Comparison of ENCODE assay signal across 28 cellular contexts in genomic region chr1:10573446-10573845, GRCh38.
"Had no signal": no experiment of that assay in that cellular context is flagged by ENCODE, and none has a peak within 500 bp of the region (broad histone marks: within the 10 kb centered on the region; RNA-seq: fewer than 3 reads in every experiment).

No MANE protein-coding gene starts in this region.

- H3K27me3 Mint-ChIP-seq: activated CD4-positive, alpha-beta T cell treated with anti-CD3 and anti-CD28 coated beads, Interleukin-2, amount 10 ng/mL, durations not matched to agents 24 days and 14 days; effector memory CD8-positive, alpha-beta T cell; naive B cell; stimulated activated memory B cell treated with anti-CD40 and anti-IgM and Interleukin-4, amounts not matched to agents 10 μg/mL and 1 μg/mL and 100 μg/mL, for 72 hours; type B pancreatic cell had no signal

- DNase-seq: activated CD4-positive, alpha-beta T cell treated with anti-CD3 and anti-CD28 coated beads, Interleukin-2, amount 10 ng/mL, durations not matched to agents 24 days and 14 days; activated CD8-positive, alpha-beta T cell treated with anti-CD3 and anti-CD28 coated beads, Interleukin-2, amount 10 ng/mL, durations not matched to agents 7 days and 5 days; activated gamma-delta T cell; activated naive CD4-positive, alpha-beta T cell treated with anti-CD3 and anti-CD28 coated beads, Interleukin-2, amount 50 U/mL, for 16 hours; anterior cingulate cortex; central memory CD4-positive, alpha-beta T cell; colonic mucosa; dorsolateral prefrontal cortex; effector memory CD8-positive, alpha-beta T cell; heart right ventricle; kidney; lower lobe of right lung; mesendoderm; mucosa of descending colon; naive B cell; nucleus accumbens; stimulated activated CD4-positive, alpha-beta T cell treated with anti-CD3 and anti-CD28 coated beads, Interleukin-15, amount 100 ng/mL, for 24 hours; testis had no signal

- H3K27ac Mint-ChIP-seq: activated CD4-positive, alpha-beta T cell treated with anti-CD3 and anti-CD28 coated beads, Interleukin-2, amount 10 ng/mL, durations not matched to agents 24 days and 14 days; activated CD8-positive, alpha-beta T cell treated with anti-CD3 and anti-CD28 coated beads, Interleukin-2, amount 10 ng/mL, durations not matched to agents 7 days and 5 days; activated T-helper 1 cell treated with anti-CD3 and anti-CD28 coated beads, Interleukin-12 subunit alpha, Interleukin-12 subunit beta, Interleukin-2, Interleukin-4 antibody, amounts not matched to agents 30 ng/mL and 10 ng/mL and 1 ng/mL, durations not matched to agents 14 hours and 24 hours and 36 hours; stimulated activated memory B cell treated with anti-CD40 and anti-IgM and Interleukin-4, amounts not matched to agents 10 μg/mL and 1 μg/mL and 100 μg/mL, for 72 hours; T-helper 2 cell treated with Interferon-gamma antibody and Interleukin-4, amounts not matched to agents 5 μg/mL and 100 μg/mL, for 36 hours; type B pancreatic cell had no signal

- H3K4me3 Mint-ChIP-seq: activated CD4-positive, alpha-beta T cell treated with anti-CD3 and anti-CD28 coated beads, Interleukin-2, amount 10 ng/mL, durations not matched to agents 24 days and 14 days; activated CD8-positive, alpha-beta T cell treated with anti-CD3 and anti-CD28 coated beads, Interleukin-2, amount 10 ng/mL, durations not matched to agents 7 days and 5 days; activated T-helper 1 cell treated with anti-CD3 and anti-CD28 coated beads, Interleukin-12 subunit alpha, Interleukin-12 subunit beta, Interleukin-2, Interleukin-4 antibody, amounts not matched to agents 30 ng/mL and 10 ng/mL and 1 ng/mL, durations not matched to agents 14 hours and 24 hours and 36 hours; effector memory CD8-positive, alpha-beta T cell; stimulated activated memory B cell treated with anti-CD40 and anti-IgM and Interleukin-4, amounts not matched to agents 10 μg/mL and 1 μg/mL and 100 μg/mL, for 72 hours; T-helper 2 cell treated with Interferon-gamma antibody and Interleukin-4, amounts not matched to agents 5 μg/mL and 100 μg/mL, for 36 hours; type B pancreatic cell had no signal

- H3K9me3 Mint-ChIP-seq: activated CD4-positive, alpha-beta T cell treated with anti-CD3 and anti-CD28 coated beads, Interleukin-2, amount 10 ng/mL, durations not matched to agents 24 days and 14 days; activated T-helper 1 cell treated with anti-CD3 and anti-CD28 coated beads, Interleukin-12 subunit alpha, Interleukin-12 subunit beta, Interleukin-2, Interleukin-4 antibody, amounts not matched to agents 30 ng/mL and 10 ng/mL and 1 ng/mL, durations not matched to agents 14 hours and 24 hours and 36 hours; effector memory CD8-positive, alpha-beta T cell; stimulated activated memory B cell treated with anti-CD40 and anti-IgM and Interleukin-4, amounts not matched to agents 10 μg/mL and 1 μg/mL and 100 μg/mL, for 72 hours; T-helper 2 cell treated with Interferon-gamma antibody and Interleukin-4, amounts not matched to agents 5 μg/mL and 100 μg/mL, for 36 hours had no signal

- H3K4me1 Mint-ChIP-seq: stimulated activated memory B cell treated with anti-CD40 and anti-IgM and Interleukin-4, amounts not matched to agents 10 μg/mL and 1 μg/mL and 100 μg/mL, for 72 hours had no signal

- ATAC-seq: activated CD4-positive, CD25-positive, alpha-beta regulatory T cell treated with anti-CD3 and anti-CD28 coated beads, Interleukin-2, amount 50 U/mL, for 24 hours; activated CD8-positive, alpha-beta T cell treated with anti-CD3 and anti-CD28 coated beads, Interleukin-2, amount 10 ng/mL, durations not matched to agents 7 days and 5 days; effector memory CD8-positive, alpha-beta T cell; esophagus mucosa; heart right ventricle; left lobe of liver; lower lobe of right lung; mucosa of descending colon; sciatic nerve; stimulated activated memory B cell treated with anti-CD40 and anti-IgM and Interleukin-4, amounts not matched to agents 10 μg/mL and 1 μg/mL and 100 μg/mL, for 72 hours had no signal

- H3K4me3 ChIP-seq: colonic mucosa, dorsolateral prefrontal cortex, heart right ventricle, lower lobe of right lung, mucosa of descending colon, smooth muscle cell, testis, vagina had no signal
